ENCODE assay signal across 8 cellular contexts in the genomic region with DNA sequence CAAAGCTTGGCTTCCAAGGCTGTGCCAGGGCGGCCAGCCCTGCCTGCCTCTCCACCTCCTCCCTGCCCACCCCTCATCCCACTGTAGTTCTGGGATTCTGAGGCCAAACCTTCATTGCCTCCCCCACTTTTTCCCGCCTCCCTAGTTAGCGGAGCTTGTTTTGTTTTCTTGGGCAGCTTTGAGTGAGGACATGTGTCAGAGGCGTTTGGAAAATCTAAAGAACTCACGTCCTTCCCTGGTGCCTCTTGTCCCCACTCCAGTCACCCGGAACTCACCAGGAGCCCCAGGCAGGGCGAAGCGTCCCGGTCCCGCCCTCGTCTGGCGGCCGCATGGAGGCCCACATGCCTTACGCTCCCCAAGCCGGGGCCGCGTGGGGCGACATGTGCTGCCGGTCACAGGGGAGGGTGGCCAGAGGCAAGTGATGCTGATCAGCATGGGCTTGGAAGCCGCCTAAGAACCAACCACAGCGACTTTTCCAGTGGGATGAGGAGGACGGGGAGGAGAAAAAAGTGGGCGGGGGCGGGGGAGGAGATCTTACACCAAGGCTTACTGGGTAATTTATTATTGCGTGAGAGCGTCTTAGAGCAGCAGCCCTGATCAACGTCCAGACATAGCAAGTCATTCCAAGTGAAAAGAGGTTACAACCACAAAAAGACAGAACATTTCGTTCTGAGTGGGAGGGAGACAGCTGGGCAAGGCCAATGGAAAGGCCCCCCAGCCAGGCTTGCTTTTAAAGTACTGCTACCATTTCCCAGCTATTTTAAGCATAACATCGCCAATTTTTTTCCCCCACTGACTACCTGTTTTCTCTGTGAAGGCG. TPM values are rescaled to one million over a fixed set of nuclear protein-coding genes. Genes with fewer than 3 reads are reported as not detected.
DNase-seq lines count a peak whose midpoint lies in the region; ATAC-seq and TF ChIP-seq lines count a peak whose summit lies in the region.

No MANE protein-coding gene starts in this region.

- CTCF ChIA-PET in activated CD8-positive, alpha-beta memory T cell treated with anti-CD3 and anti-CD28 coated beads, Interleukin-2, amount 10 ng/mL, durations not matched to agents 7 days and 5 days (lab: Charles Lee), result interaction anchor here (1.9 to 11.8 kb wide), 3 partner anchors 40 to 100 kb away, joined by 9 to 261 read pairs (median 69); a partner anchor contains a TSS

- no peaks in the 10 kb centered on the region for H3K27me3 Mint-ChIP-seq in activated CD8-positive, alpha-beta memory T cell treated with anti-CD3 and anti-CD28 coated beads, Interleukin-2, amount 10 ng/mL, durations not matched to agents 7 days and 5 days
- peaks cover 70% of the 10 kb centered on the region for H3K27me3 Mint-ChIP-seq in endodermal cell (ENCODE audit: insufficient read depth)

- H3K79me2 ChIP-seq in GM23248 (ENCODE audit: insufficient read depth), result no peaks in the 10 kb centered on the region

- peak; percentile 82 for DNase-seq in BE2C
- peak; percentile 90 for DNase-seq in GM23248
- peak; percentile 94 for DNase-seq in NCI-H82 (lab: John Stamatoyannopoulos, UW)
- DNase-seq in activated CD8-positive, alpha-beta memory T cell treated with anti-CD3 and anti-CD28 coated beads, Interleukin-2, amount 10 ng/mL, durations not matched to agents 7 days and 5 days, result peak; percentile 62
- peak; percentile 82 for DNase-seq in endodermal cell
- no peak for DNase-seq in NCI-H2107 (lab: John Stamatoyannopoulos, UW)

- H3K4me1 Mint-ChIP-seq in activated CD8-positive, alpha-beta memory T cell treated with anti-CD3 and anti-CD28 coated beads, Interleukin-2, amount 10 ng/mL, durations not matched to agents 7 days and 5 days, result peaks cover 67% of the 10 kb centered on the region
- H3K4me1 Mint-ChIP-seq in endodermal cell, result peaks cover 19% of the 10 kb centered on the region

- H3K4me2 ChIP-seq in GM23248 (ENCODE audit: unreplicated experiment), result peak overlapping the region; percentile 90

- H3K9ac ChIP-seq in GM23248 (peak overlapping the region; percentile 90), endodermal cell (ENCODE audit: extremely low read depth, low read length, poor library complexity, severe bottlenecking) (no peak overlapping the region), mucosa of rectum (ENCODE audit: low read depth in 1 of 2, low read length in 2 of 2) (peak overlapping the region; percentile 77 to 79), subcutaneous abdominal adipose tissue (ENCODE audit: low read length in 5 of 5) (peak overlapping the region in 4 of 5 donors; percentile 20 to 63 (median 53))

- no peaks in the 10 kb centered on the region for H3K9me3 Mint-ChIP-seq in activated CD8-positive, alpha-beta memory T cell treated with anti-CD3 and anti-CD28 coated beads, Interleukin-2, amount 10 ng/mL, durations not matched to agents 7 days and 5 days (ENCODE audit: low read depth)
- peaks cover 16% of the 10 kb centered on the region for H3K9me3 Mint-ChIP-seq in endodermal cell

- H3K9me2 ChIP-seq in GM23248 (ENCODE audit: insufficient read depth), result no peaks in the 10 kb centered on the region

- H3K4me1 ChIP-seq in BE2C (no peaks in the 10 kb centered on the region; the same call in 1 of the 2 replicates), GM23248 (ENCODE audit: insufficient read depth) (peaks cover 35% of the 10 kb centered on the region), endodermal cell (ENCODE audit: control insufficient read depth, insufficient read depth, low read length) (no peaks in the 10 kb centered on the region), mucosa of rectum (ENCODE audit: control insufficient read depth in 2 of 2, insufficient read depth in 2 of 2, low read length in 2 of 2) (peaks cover 19 to 29% of the 10 kb centered on the region in 2 donors), subcutaneous abdominal adipose tissue (ENCODE audit: control insufficient read depth in 5 of 5, insufficient read depth in 5 of 5, low read length in 5 of 5) (peaks cover 8 to 68% (median 61%) of the 10 kb centered on the region in 5 donors)

- H3K4me3 ChIP-seq in BE2C (ENCODE audit: low read depth, low read length) (peak overlapping the region; percentile 70), GM23248 (peak overlapping the region; percentile 76), endodermal cell (ENCODE audit: low read length) (no peak overlapping the region), mucosa of rectum (ENCODE audit: low read length in 2 of 2) (peak overlapping the region; percentile 73 to 78), subcutaneous abdominal adipose tissue (ENCODE audit: low read depth in 1 of 5, low read length in 5 of 5) (peak overlapping the region; percentile 45 to 70 (median 66))

- no peaks in the 10 kb centered on the region for H3K9me3 ChIP-seq in BE2C
- H3K9me3 ChIP-seq in GM23248 (ENCODE audit: low read depth), result no peaks in the 10 kb centered on the region
- H3K9me3 ChIP-seq in endodermal cell (ENCODE audit: control insufficient read depth, low read length), result no peaks in the 10 kb centered on the region
- no peaks in the 10 kb centered on the region for H3K9me3 ChIP-seq in mucosa of rectum (ENCODE audit: control insufficient read depth in 2 of 2, low read length in 2 of 2)
- no peaks in the 10 kb centered on the region for H3K9me3 ChIP-seq in subcutaneous abdominal adipose tissue (ENCODE audit: control insufficient read depth in 5 of 5, low read length in 5 of 5)

- in situ Hi-C loops in GM23248 (cut with MboI), result no loop called here

- H4K20me1 ChIP-seq in GM23248 (ENCODE audit: insufficient read depth), result no peaks in the 10 kb centered on the region

- H3K36me3 Mint-ChIP-seq in activated CD8-positive, alpha-beta memory T cell treated with anti-CD3 and anti-CD28 coated beads, Interleukin-2, amount 10 ng/mL, durations not matched to agents 7 days and 5 days, result no peaks in the 10 kb centered on the region
- H3K36me3 Mint-ChIP-seq in endodermal cell (ENCODE audit: low read depth), result no peaks in the 10 kb centered on the region

- TF ChIP-seq CTCF in BE2C (IDR thresholded peaks at IDR 0.05; ENCODE audit: low read depth, low read length) (no peak), endodermal cell (conservative IDR thresholded peaks at IDR 0.05) (no peak)

- H3K4me3 Mint-ChIP-seq in activated CD8-positive, alpha-beta memory T cell treated with anti-CD3 and anti-CD28 coated beads, Interleukin-2, amount 10 ng/mL, durations not matched to agents 7 days and 5 days, result peak overlapping the region; percentile 80
- H3K4me3 Mint-ChIP-seq in endodermal cell, result peak overlapping the region; percentile 41

- H3K27me3 ChIP-seq in BE2C (no peaks in the 10 kb centered on the region), GM23248 (replicated peaks; ENCODE audit: insufficient read depth) (no peaks in the 10 kb centered on the region), endodermal cell (ENCODE audit: control insufficient read depth, insufficient read depth, low read length, poor library complexity, severe bottlenecking) (peaks cover 20% of the 10 kb centered on the region), mucosa of rectum (ENCODE audit: control insufficient read depth in 2 of 2, insufficient read depth in 2 of 2, low read length in 2 of 2) (no peaks in the 10 kb centered on the region), subcutaneous abdominal adipose tissue (ENCODE audit: control insufficient read depth in 5 of 5, insufficient read depth in 4 of 5, low read length in 5 of 5) (peaks cover 0 to 15% (median 5%) of the 10 kb centered on the region in 5 donors)

- peak overlapping the region; percentile 92 for H3K27ac Mint-ChIP-seq in activated CD8-positive, alpha-beta memory T cell treated with anti-CD3 and anti-CD28 coated beads, Interleukin-2, amount 10 ng/mL, durations not matched to agents 7 days and 5 days
- H3K27ac Mint-ChIP-seq in endodermal cell, result no peak overlapping the region

- H2AFZ ChIP-seq in GM23248, result peak overlapping the region; percentile 69

- ATAC-seq in activated CD8-positive, alpha-beta memory T cell treated with anti-CD3 and anti-CD28 coated beads, Interleukin-2, amount 10 ng/mL, durations not matched to agents 7 days and 5 days, result peak; percentile 28

- WGBS in GM23248 (ENCODE audit: low coverage in 1 of 2, low lambda C conversion rate in 2 of 2, missing lambda C conversion rate in 2 of 2), 2 experiments, result 1% methylated on average over 18 to 30 of the region's 30 CpGs
- WGBS in endodermal cell (ENCODE audit: insufficient coverage in 1 of 2, insufficient read length in 1 of 2), 2 experiments, result 50 to 69% methylated on average over 2 to 29 of the region's 30 CpGs

- peak overlapping the region; percentile 96 for H3K27ac ChIP-seq in GM23248
- no peak overlapping the region for H3K27ac ChIP-seq in endodermal cell (ENCODE audit: low read depth, low read length)
- H3K27ac ChIP-seq in mucosa of rectum (ENCODE audit: low read depth in 2 of 2, low read length in 2 of 2), result peak overlapping the region; percentile 92
- peak overlapping the region; percentile 75 for H3K27ac ChIP-seq in subcutaneous abdominal adipose tissue (ENCODE audit: low read depth, low read length)

- no peaks in the 10 kb centered on the region for H3K36me3 ChIP-seq in BE2C
- no peaks in the 10 kb centered on the region for H3K36me3 ChIP-seq in GM23248 (ENCODE audit: low read depth)
- H3K36me3 ChIP-seq in endodermal cell (ENCODE audit: control insufficient read depth, insufficient read depth, low read length), result no peaks in the 10 kb centered on the region
- no peaks in the 10 kb centered on the region for H3K36me3 ChIP-seq in mucosa of rectum (ENCODE audit: control insufficient read depth in 2 of 2, insufficient read depth in 2 of 2, low read length in 2 of 2)
- no peaks in the 10 kb centered on the region for H3K36me3 ChIP-seq in subcutaneous abdominal adipose tissue (ENCODE audit: control insufficient read depth in 5 of 5, insufficient read depth in 5 of 5, low read length in 5 of 5)

- 0 out of 2 replicates have a peak, but pooled peaks cover 9% of the 10 kb centered on the region for H3F3A ChIP-seq in GM23248 (ENCODE audit: insufficient read depth)

RNA-seq across cellular contexts. Expression of a gene that starts 48.5 kb away (rescaled TPM):
- 77.3 TPM for polyA plus RNA-seq in BE2C (2012; ENCODE audit: insufficient read depth, insufficient read length, low read depth)
- total RNA-seq in GM23248 (2014; rRNA removed; shearing (Covaris generic)), result 76.7 and 96.9 TPM in 2 replicates
- polyA plus RNA-seq in GM23248 (2016; fragmentation: Nextera tagmentation; extraction: Ambion mirVana), result 87.7 and 92.1 TPM in 2 replicates
- 10 to 100 TPM; 68.3 to 75.7 TPM for total RNA-seq in activated CD8-positive, alpha-beta memory T cell treated with anti-CD3 and anti-CD28 coated beads, Interleukin-2, amount 10 ng/mL, durations not matched to agents 7 days and 5 days
- total RNA-seq in endodermal cell, result 10 to 100 TPM; 51.6 to 62.7 TPM
- 54.2 TPM for polyA plus RNA-seq in endodermal cell (2013, experiment 1 of 2)
- polyA plus RNA-seq in endodermal cell (2013, experiment 2 of 2), result 51.2 TPM
